19 cellular contexts compared by ENCODE assay signal in the genomic region with DNA sequence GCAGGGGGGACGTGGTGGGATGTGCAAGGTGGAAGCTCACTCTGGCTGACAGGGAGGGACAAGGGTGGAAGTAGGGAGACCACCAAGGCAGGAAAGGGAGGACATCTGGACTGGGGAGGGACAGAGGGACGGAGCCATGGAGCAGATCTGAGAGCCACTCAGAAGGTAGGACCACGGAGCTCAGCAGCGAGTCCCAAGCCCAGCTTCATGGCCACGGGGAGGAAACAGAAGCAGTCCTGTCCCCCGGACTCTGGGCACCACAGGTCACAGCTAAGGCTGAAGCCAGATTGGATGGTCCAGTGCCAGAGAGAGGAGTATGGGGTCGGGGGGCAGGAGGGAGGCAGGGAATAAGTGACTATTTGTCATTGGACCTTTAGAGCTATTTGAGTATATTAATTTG.
A peak's percentile ranks its signal among the peaks of the same experiment; 100 is the strongest.
DNase-seq lines count a peak whose midpoint lies in the region; ATAC-seq and TF ChIP-seq lines count a peak whose summit lies in the region.
"Had no signal": no experiment of that assay in that cellular context is flagged by ENCODE, and none has a peak within 500 bp of the region (broad histone marks: within the 10 kb centered on the region; RNA-seq: fewer than 3 reads in every experiment).

No MANE protein-coding gene starts in this region.

- CTCF ChIA-PET in MCF 10A (lab: Yijun Ruan, JAX): interaction anchor here (1.1 to 1.3 kb wide), 3 partner anchors 13 to 91 kb away, joined by 3 to 7 read pairs (median 6); no protein-coding TSS in a partner anchor

- H3K27me3 Mint-ChIP-seq in MCF 10A (ENCODE audit: insufficient read depth, unreplicated experiment): peaks cover 32% of the 10 kb centered on the region
- H3K27me3 Mint-ChIP-seq in mesothelial cell of epicardium (ENCODE audit: low read depth): no peaks in the 10 kb centered on the region
- peaks cover 47% of the 10 kb centered on the region for H3K27me3 Mint-ChIP-seq in T-helper 17 cell

- H3K4me3 ChIP-seq in breast epithelium (no peak overlapping the region), RWPE2 (ENCODE audit: severe bottlenecking) (no peak overlapping the region), spleen (no peak overlapping the region)
- H3K4me3 ChIP-seq: A549, BLaER1, GM12878, GM23248 had no signal

- intact Hi-C loops in MCF 10A (cut with micrococcal nuclease): no loop called here
- intact Hi-C loops in breast epithelium (cut with DNase I; ENCODE audit: low total_unique reads): no loop called here
- intact Hi-C loops in spleen (cut with DNase I; ENCODE audit: low total_unique reads): no loop called here

- H3K4me1 ChIP-seq in breast epithelium (no peaks in the 10 kb centered on the region), RWPE2 (ENCODE audit: insufficient read depth, poor library complexity, severe bottlenecking) (peaks cover 8% of the 10 kb centered on the region), spleen (no peaks in the 10 kb centered on the region)
- H3K4me1 ChIP-seq: A549 had no signal

- H3K36me3 Mint-ChIP-seq in MCF 10A (ENCODE audit: insufficient read depth, unreplicated experiment) (peaks cover 4% of the 10 kb centered on the region), mesothelial cell of epicardium (no peaks in the 10 kb centered on the region), T-helper 17 cell (ENCODE audit: low read depth) (no peaks in the 10 kb centered on the region)
- H3K36me3 Mint-ChIP-seq: CD8-positive, alpha-beta T cell had no signal

- TF ChIP-seq POLR2A in breast epithelium (IDR thresholded peaks at IDR 0.05) (no peak), spleen (IDR thresholded peaks at IDR 0.05) (no peak)

- POLR2A ChIA-PET in MCF 10A (lab: Yijun Ruan, JAX): interaction anchor here (0.7 kb wide), 1 partner anchor 8 kb away, joined by 3 read pairs; no protein-coding TSS in a partner anchor

- no TSS peak for BruUV-seq in MCF 10A (replicated peaks; lab: Mats Ljungman, UMichigan)

- DNase-seq in MCF 10A (ENCODE audit: unreplicated experiment) (no peak), breast epithelium (ENCODE audit: low spot score in 2 of 2) (no peak), RWPE2 (ENCODE audit: low spot score) (peak; percentile 61), mesothelial cell of epicardium (ENCODE audit: low spot score in 2 of 2, unreplicated experiment in 2 of 2) (no peak), spleen (peak; percentile 19), NCI-H187 (lab: John Stamatoyannopoulos, UW) (no peak), T-helper 17 cell (no peak)
- DNase-seq: CD8-positive, alpha-beta T cell; DMS53; EL; GM23248; NCI-H2107; NCI-H510A treated with DMSO at 0.1 percent for 48 hours; NCI-H774; SIG-M5 had no signal

- TF ChIP-seq CTCF in MCF 10A (IDR thresholded peaks at IDR 0.05; ENCODE audit: unreplicated experiment) (no peak), breast epithelium (IDR thresholded peaks at IDR 0.05) (no peak), RWPE2 (IDR thresholded peaks at IDR 0.05; ENCODE audit: poor library complexity, severe bottlenecking) (no peak), mesothelial cell of epicardium (IDR thresholded peaks at IDR 0.05; ENCODE audit: unreplicated experiment) (no peak), spleen (IDR thresholded peaks at IDR 0.05 in 8 of 11, conservative IDR thresholded peaks at IDR 0.05 in 3 of 11) (no peak)

- H3K27ac Mint-ChIP-seq in MCF 10A (ENCODE audit: low read depth, unreplicated experiment) (peak overlapping the region; percentile 44), mesothelial cell of epicardium (peak overlapping the region; percentile 59), T-helper 17 cell (no peak overlapping the region)
- H3K27ac Mint-ChIP-seq: CD8-positive, alpha-beta T cell had no signal

- H3K36me3 ChIP-seq in breast epithelium (no peaks in the 10 kb centered on the region), RWPE2 (ENCODE audit: low read depth) (no peaks in the 10 kb centered on the region), spleen (no peaks in the 10 kb centered on the region)
- H3K36me3 ChIP-seq: BLaER1 had no signal

- no peaks in the 10 kb centered on the region for H3K9me3 Mint-ChIP-seq in MCF 10A (ENCODE audit: unreplicated experiment)
- H3K9me3 Mint-ChIP-seq in mesothelial cell of epicardium: no peaks in the 10 kb centered on the region
- H3K9me3 Mint-ChIP-seq: CD8-positive, alpha-beta T cell had no signal

- WGBS in spleen, 5 donors: 72 to 83% (median 80%) methylated on average over 7 of the region's 7 CpGs

- no peaks in the 10 kb centered on the region for H3K9me3 ChIP-seq in breast epithelium
- no peaks in the 10 kb centered on the region for H3K9me3 ChIP-seq in RWPE2 (ENCODE audit: severe bottlenecking)
- no peaks in the 10 kb centered on the region for H3K9me3 ChIP-seq in spleen
- no peaks in the 10 kb centered on the region for H3K9me3 ChIP-seq in T-helper 17 cell (ENCODE audit: control insufficient read depth, low read length, poor library complexity, severe bottlenecking)
- H3K9me3 ChIP-seq: A549, BLaER1 had no signal

- ATAC-seq in RWPE2 (ENCODE audit: low read depth) (no peak), T-helper 17 cell (no peak)
- ATAC-seq: A549; CD8-positive, alpha-beta T cell; HCT116 had no signal

- H3K4me3 Mint-ChIP-seq in MCF 10A (ENCODE audit: unreplicated experiment) (no peak overlapping the region), mesothelial cell of epicardium (no peak overlapping the region), T-helper 17 cell (no peak overlapping the region)
- H3K4me3 Mint-ChIP-seq: CD8-positive, alpha-beta T cell had no signal

- H3K27me3 ChIP-seq in breast epithelium: no peaks in the 10 kb centered on the region
- H3K27me3 ChIP-seq in RWPE2 (ENCODE audit: insufficient read depth, poor library complexity, severe bottlenecking): no peaks in the 10 kb centered on the region
- H3K27me3 ChIP-seq in spleen (replicated peaks in 1 of 7): peaks cover 0 to 9% (median 0%) of the 10 kb centered on the region in 7 donors
- H3K27me3 ChIP-seq: BLaER1 had no signal

- H3K27ac ChIP-seq in breast epithelium: no peak overlapping the region
- no peak overlapping the region for H3K27ac ChIP-seq in RWPE2 (ENCODE audit: poor library complexity, severe bottlenecking)
- no peak overlapping the region for H3K27ac ChIP-seq in spleen
- H3K27ac ChIP-seq: A549, BLaER1, GM23248 had no signal

- H3K4me1 Mint-ChIP-seq in MCF 10A (ENCODE audit: insufficient read depth, unreplicated experiment): peaks cover 8% of the 10 kb centered on the region
- peaks cover 15% of the 10 kb centered on the region for H3K4me1 Mint-ChIP-seq in mesothelial cell of epicardium
- peaks cover 2% of the 10 kb centered on the region for H3K4me1 Mint-ChIP-seq in T-helper 17 cell

Comparison
In these comparisons a context has a peak if more than half of its experiments do, and no peak if none do; other contexts are left out.
1. DNase-seq: peak in RWPE2 (single experiment) and spleen (single experiment); none in MCF 10A (single experiment), breast epithelium (0 of 2), mesothelial cell of epicardium (0 of 2), NCI-H187 (0 of 2) and T-helper 17 cell (0 of 3).